In genomic region chr9:117926031-117926655, GRCh38 we compare ENCODE assay signal across 1 cellular context.
TF ChIP-seq lines count a peak whose summit lies in the region.

No MANE protein-coding gene starts in this region.

TF ChIP-seq in GM23338, 12 proteins besides CTCF, POLR2A, EP300 and RAD21:
- TF ChIP-seq REST (IDR thresholded peaks at IDR 0.05; ENCODE audit: unreplicated experiment) (no peak), JUNB (IDR thresholded peaks at IDR 0.05; ENCODE audit: unreplicated experiment) (no peak), POLR2AphosphoS5 (IDR thresholded peaks at IDR 0.05; ENCODE audit: low read depth) (no peak), ZNF331 (CRISPR knock-in tag; IDR thresholded peaks at IDR 0.05; ENCODE audit: low read depth) (no peak), ZNF114 (CRISPR knock-in tag; IDR thresholded peaks at IDR 0.05) (no peak)
